8 cellular contexts compared by ENCODE assay signal in genomic region chr14:96481731-96482314, GRCh38.
"Had no signal": no experiment of that assay in that cellular context is flagged by ENCODE, and none has a peak within 500 bp of the region (broad histone marks: within the 10 kb centered on the region; RNA-seq: fewer than 3 reads in every experiment).

No MANE protein-coding gene starts in this region.

- ATAC-seq: GM12878 had no signal

- FAIRE-seq: G401.6, GM12878, GM12891, GM12892, GM18507, GM19239 had no signal

- H3K4me3 ChIP-seq: GM12878 had no signal

- DNase-seq: GDM1, GF-D8 had no signal
